ENCODE assay signal across 12 cellular contexts in the genomic region with DNA sequence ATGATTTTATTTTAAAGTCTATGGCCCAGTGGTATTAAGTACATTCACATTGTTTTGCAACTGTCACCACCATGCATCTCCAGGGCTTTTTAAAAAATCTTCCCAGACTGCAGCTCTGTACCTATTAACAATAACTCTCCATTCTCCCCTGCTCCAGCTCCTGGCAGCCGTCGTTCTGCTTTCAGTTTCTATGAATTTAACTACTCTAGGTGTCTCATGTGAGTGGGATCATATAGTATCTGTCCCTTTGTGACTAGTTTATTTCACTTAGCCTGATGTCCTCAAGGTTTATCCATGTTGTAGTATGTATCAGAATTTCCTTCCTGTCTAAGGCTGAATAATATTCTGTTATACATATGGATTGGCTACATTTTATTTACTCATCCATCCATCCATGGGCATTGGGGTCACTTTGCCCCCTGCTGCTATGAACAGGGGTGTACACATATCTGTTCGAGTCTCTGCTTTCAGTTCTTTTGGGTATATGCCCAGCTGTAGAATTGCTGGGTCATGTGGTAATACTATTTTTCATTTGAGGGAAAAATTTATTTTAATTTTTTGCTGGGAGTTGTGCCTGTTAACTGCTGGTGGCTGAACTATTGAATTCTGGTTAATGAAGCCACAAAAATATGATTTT.
DNase-seq lines count a peak whose midpoint lies in the region; ATAC-seq and TF ChIP-seq lines count a peak whose summit lies in the region.
"Had no signal": no experiment of that assay in that cellular context is flagged by ENCODE, and none has a peak within 500 bp of the region (broad histone marks: within the 10 kb centered on the region; RNA-seq: fewer than 3 reads in every experiment).

No MANE protein-coding gene starts in this region.

- H3K36me3 Mint-ChIP-seq in nephron (ENCODE audit: low read depth) = peaks cover 19% of the 10 kb centered on the region

- H3K4me1 Mint-ChIP-seq in nephron = peaks cover 47% of the 10 kb centered on the region

- ATAC-seq in GM18498 (IDR thresholded peaks at IDR 0.05; ENCODE audit: unreplicated experiment) (peak; percentile 54), GM21723 (IDR thresholded peaks at IDR 0.05; ENCODE audit: unreplicated experiment) (peak; percentile 55)

- no peaks in the 10 kb centered on the region for H3K9me3 Mint-ChIP-seq in nephron

- no peak for TF ChIP-seq CTCF in nephron (IDR thresholded peaks at IDR 0.05; ENCODE audit: unreplicated experiment in 3 of 3)

- in situ Hi-C loops in G401 (cut with HindIII; ENCODE audit: low sequenced_read_pairs) = no loop called here

- no peak overlapping the region for H3K27ac ChIP-seq in caudate nucleus (ENCODE audit: low read depth, low read length)

- no peaks in the 10 kb centered on the region for H3K27me3 Mint-ChIP-seq in nephron (ENCODE audit: low read depth)

- no peak overlapping the region for H3K4me3 Mint-ChIP-seq in nephron

- peak; percentile 6 for DNase-seq in NAMALWA (ENCODE audit: low spot score)
- DNase-seq in caudate nucleus (lab: John Stamatoyannopoulos, UW) = no peak
- no peak for DNase-seq in hypothalamus (lab: John Stamatoyannopoulos, UW)
- no peak for DNase-seq in G401 (ENCODE audit: low spot score)
- DNase-seq in activated gamma-delta T cell treated with Interleukin-2 at 50 U/mL for 16 hours = no peak
- DNase-seq: DMS 273 treated with DMSO at 0.1 percent for 48 hours; effector CD8-positive, alpha-beta T cell; KBM-7; NCI-H526 treated with DMSO at 0.1 percent for 48 hours had no signal

- peak overlapping the region in 2 of 3 experiments; percentile 1 to 5 for H3K27ac Mint-ChIP-seq in nephron
